In genomic region chr10:133520193-133520738, GRCh38 we compare ENCODE assay signal across 1 cellular context.
A peak's percentile ranks its signal among the peaks of the same experiment; 100 is the strongest.
TF ChIP-seq lines count a peak whose summit lies in the region.

No MANE protein-coding gene starts in this region.

TF ChIP-seq in K562, 482 proteins besides CTCF, POLR2A, EP300 and RAD21 (continued from another document and continues in another):
- TF ChIP-seq, protein P1, sequence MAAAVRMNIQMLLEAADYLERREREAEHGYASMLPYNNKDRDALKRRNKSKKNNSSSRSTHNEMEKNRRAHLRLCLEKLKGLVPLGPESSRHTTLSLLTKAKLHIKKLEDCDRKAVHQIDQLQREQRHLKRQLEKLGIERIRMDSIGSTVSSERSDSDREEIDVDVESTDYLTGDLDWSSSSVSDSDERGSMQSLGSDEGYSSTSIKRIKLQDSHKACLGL (CRISPR knock-in tag; IDR thresholded peaks at IDR 0.05; ENCODE audit: borderline replicate concordance, poor library complexity, severe bottlenecking) = no peak
- TF ChIP-seq WHSC1 (IDR thresholded peaks at IDR 0.05; ENCODE audit: low read length) (no peak), MITF (IDR thresholded peaks at IDR 0.05) (no peak), CBFB (CRISPR knock-in tag; IDR thresholded peaks at IDR 0.05) (peak; percentile 63; the same call in 1 of the 2 replicates), BRD9 (IDR thresholded peaks at IDR 0.05; ENCODE audit: low read depth, partially characterized antibody) (no peak), HMG20B (CRISPR knock-in tag; IDR thresholded peaks at IDR 0.05) (no peak), ZNF764 (CRISPR knock-in tag; IDR thresholded peaks at IDR 0.05; ENCODE audit: low read depth) (no peak), PTRF (tag; IDR thresholded peaks at IDR 0.05) (no peak), CLOCK (CRISPR knock-in tag; IDR thresholded peaks at IDR 0.05; ENCODE audit: borderline replicate concordance) (no peak), HNRNPLL (IDR thresholded peaks at IDR 0.05; ENCODE audit: low read depth, low read length, poor library complexity, severe bottlenecking) (peak; percentile 27), SMAD4 (CRISPR knock-in tag; conservative IDR thresholded peaks at IDR 0.05) (peak; percentile 61; the same call in 1 of the 2 replicates), MEIS2 (IDR thresholded peaks at IDR 0.05; ENCODE audit: partially characterized antibody) (no peak), ZNF311 (CRISPR knock-in tag; IDR thresholded peaks at IDR 0.05) (0 out of 2 replicates have a peak, but pooled peaks have one; percentile 26), KDM2B (CRISPR knock-in tag; IDR thresholded peaks at IDR 0.05) (no peak), ZNF407 (IDR thresholded peaks at IDR 0.05; ENCODE audit: low read depth) (no peak), ZFP36 (IDR thresholded peaks at IDR 0.05; ENCODE audit: low read depth, low read length, partially characterized antibody) (no peak), GATAD2A (IDR thresholded peaks at IDR 0.05) (no peak), GTF3C2 (IDR thresholded peaks at IDR 0.05; ENCODE audit: borderline replicate concordance, extremely low read depth, insufficient read length) (no peak), POLR2AphosphoS2 (IDR thresholded peaks at IDR 0.05; ENCODE audit: low read length) (no peak), MTF1 (CRISPR knock-in tag; IDR thresholded peaks at IDR 0.05; ENCODE audit: borderline replicate concordance) (no peak), SETDB1 (IDR thresholded peaks at IDR 0.05; ENCODE audit: low read length) (no peak), SNAPC5 (CRISPR knock-in tag; IDR thresholded peaks at IDR 0.05) (no peak), SRSF3 (IDR thresholded peaks at IDR 0.05; ENCODE audit: insufficient read depth, low read length) (no peak)
- TF ChIP-seq, protein P2, sequence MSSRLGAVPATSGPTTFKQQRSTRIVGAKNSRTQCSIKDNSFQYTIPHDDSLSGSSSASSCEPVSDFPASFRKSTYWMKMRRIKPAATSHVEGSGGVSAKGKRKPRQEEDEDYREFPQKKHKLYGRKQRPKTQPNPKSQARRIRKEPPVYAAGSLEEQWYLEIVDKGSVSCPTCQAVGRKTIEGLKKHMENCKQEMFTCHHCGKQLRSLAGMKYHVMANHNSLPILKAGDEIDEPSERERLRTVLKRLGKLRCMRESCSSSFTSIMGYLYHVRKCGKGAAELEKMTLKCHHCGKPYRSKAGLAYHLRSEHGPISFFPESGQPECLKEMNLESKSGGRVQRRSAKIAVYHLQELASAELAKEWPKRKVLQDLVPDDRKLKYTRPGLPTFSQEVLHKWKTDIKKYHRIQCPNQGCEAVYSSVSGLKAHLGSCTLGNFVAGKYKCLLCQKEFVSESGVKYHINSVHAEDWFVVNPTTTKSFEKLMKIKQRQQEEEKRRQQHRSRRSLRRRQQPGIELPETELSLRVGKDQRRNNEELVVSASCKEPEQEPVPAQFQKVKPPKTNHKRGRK (tag; IDR thresholded peaks at IDR 0.05) = no peak
- TF ChIP-seq, protein P3, sequence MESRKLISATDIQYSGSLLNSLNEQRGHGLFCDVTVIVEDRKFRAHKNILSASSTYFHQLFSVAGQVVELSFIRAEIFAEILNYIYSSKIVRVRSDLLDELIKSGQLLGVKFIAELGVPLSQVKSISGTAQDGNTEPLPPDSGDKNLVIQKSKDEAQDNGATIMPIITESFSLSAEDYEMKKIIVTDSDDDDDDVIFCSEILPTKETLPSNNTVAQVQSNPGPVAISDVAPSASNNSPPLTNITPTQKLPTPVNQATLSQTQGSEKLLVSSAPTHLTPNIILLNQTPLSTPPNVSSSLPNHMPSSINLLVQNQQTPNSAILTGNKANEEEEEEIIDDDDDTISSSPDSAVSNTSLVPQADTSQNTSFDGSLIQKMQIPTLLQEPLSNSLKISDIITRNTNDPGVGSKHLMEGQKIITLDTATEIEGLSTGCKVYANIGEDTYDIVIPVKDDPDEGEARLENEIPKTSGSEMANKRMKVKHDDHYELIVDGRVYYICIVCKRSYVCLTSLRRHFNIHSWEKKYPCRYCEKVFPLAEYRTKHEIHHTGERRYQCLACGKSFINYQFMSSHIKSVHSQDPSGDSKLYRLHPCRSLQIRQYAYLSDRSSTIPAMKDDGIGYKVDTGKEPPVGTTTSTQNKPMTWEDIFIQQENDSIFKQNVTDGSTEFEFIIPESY (CRISPR knock-in tag; IDR thresholded peaks at IDR 0.05) = peak; percentile 72
- TF ChIP-seq, protein P4, sequence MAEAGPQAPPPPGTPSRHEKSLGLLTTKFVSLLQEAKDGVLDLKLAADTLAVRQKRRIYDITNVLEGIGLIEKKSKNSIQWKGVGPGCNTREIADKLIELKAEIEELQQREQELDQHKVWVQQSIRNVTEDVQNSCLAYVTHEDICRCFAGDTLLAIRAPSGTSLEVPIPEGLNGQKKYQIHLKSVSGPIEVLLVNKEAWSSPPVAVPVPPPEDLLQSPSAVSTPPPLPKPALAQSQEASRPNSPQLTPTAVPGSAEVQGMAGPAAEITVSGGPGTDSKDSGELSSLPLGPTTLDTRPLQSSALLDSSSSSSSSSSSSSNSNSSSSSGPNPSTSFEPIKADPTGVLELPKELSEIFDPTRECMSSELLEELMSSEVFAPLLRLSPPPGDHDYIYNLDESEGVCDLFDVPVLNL (CRISPR knock-in tag; IDR thresholded peaks at IDR 0.05; ENCODE audit: low read depth) = no peak
- TF ChIP-seq, protein P5, sequence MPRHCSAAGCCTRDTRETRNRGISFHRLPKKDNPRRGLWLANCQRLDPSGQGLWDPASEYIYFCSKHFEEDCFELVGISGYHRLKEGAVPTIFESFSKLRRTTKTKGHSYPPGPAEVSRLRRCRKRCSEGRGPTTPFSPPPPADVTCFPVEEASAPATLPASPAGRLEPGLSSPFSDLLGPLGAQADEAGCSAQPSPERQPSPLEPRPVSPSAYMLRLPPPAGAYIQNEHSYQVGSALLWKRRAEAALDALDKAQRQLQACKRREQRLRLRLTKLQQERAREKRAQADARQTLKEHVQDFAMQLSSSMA (CRISPR knock-in tag; IDR thresholded peaks at IDR 0.05) = no peak
- TF ChIP-seq, protein P6, sequence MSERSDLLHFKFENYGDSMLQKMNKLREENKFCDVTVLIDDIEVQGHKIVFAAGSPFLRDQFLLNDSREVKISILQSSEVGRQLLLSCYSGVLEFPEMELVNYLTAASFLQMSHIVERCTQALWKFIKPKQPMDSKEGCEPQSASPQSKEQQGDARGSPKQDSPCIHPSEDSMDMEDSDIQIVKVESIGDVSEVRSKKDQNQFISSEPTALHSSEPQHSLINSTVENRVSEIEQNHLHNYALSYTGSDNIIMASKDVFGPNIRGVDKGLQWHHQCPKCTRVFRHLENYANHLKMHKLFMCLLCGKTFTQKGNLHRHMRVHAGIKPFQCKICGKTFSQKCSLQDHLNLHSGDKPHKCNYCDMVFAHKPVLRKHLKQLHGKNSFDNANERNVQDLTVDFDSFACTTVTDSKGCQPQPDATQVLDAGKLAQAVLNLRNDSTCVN (CRISPR knock-in tag; IDR thresholded peaks at IDR 0.05) = no peak
- TF ChIP-seq, protein P7, sequence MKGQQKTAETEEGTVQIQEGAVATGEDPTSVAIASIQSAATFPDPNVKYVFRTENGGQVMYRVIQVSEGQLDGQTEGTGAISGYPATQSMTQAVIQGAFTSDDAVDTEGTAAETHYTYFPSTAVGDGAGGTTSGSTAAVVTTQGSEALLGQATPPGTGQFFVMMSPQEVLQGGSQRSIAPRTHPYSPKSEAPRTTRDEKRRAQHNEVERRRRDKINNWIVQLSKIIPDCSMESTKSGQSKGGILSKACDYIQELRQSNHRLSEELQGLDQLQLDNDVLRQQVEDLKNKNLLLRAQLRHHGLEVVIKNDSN (CRISPR knock-in tag; IDR thresholded peaks at IDR 0.05) = no peak
